ENCODE assay signal across 34 cellular contexts in the genomic region with DNA sequence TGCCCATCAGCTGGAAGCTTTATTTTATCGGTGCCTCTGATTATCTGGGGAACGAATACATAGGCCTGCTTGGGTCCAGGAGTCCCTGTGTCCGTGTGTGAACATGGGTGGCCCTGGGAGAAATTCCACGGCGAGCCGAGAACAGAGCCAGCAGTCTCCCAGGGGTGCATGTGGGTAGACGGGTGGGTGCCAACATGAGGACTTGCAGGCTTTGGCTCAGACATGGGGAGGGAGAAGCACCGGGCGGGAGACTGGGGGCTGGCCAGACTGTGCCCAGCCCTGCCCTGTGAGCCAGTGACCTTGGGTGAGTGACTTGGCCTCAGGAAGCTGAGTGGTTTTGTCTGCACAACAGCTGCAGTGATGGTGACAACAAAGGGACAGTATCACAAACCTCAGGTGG. TPM values are rescaled to one million over a fixed set of nuclear protein-coding genes. Genes with fewer than 3 reads are reported as not detected.
"Had no signal": no experiment of that assay in that cellular context is flagged by ENCODE, and none has a peak within 500 bp of the region (broad histone marks: within the 10 kb centered on the region; RNA-seq: fewer than 3 reads in every experiment).

No MANE protein-coding gene starts in this region.

- H3K4me3 ChIP-seq: adrenal gland, body of pancreas, breast epithelium had no signal

- H3K9me3 ChIP-seq: adrenal gland, body of pancreas, breast epithelium had no signal

- FAIRE-seq: astrocyte, TTC549 had no signal

- DNase-seq: activated B cell treated with CpG ODN at 0.5 μM for 24 hours; activated CD4-positive, alpha-beta memory T cell treated with anti-CD3 and anti-CD28 coated beads for 36 hours; activated CD4-positive, alpha-beta T cell treated with anti-CD3 and anti-CD28 coated beads for 4 hours; activated CD4-positive, alpha-beta T cell treated with anti-CD3 and anti-CD28 coated beads, Interleukin-2, amount 10 ng/mL, durations not matched to agents 24 days and 14 days; activated CD4-positive, alpha-beta T cell treated with anti-CD3 and anti-CD28 coated beads, Interleukin-2, amount 50 U/mL, for 1 hour; activated CD4-positive, alpha-beta T cell treated with anti-CD3 and anti-CD28 coated beads, Interleukin-2, amount 50 U/mL, for 4 hours; activated CD4-positive, CD25-positive, alpha-beta regulatory T cell treated with anti-CD3 and anti-CD28 coated beads, Interleukin-2, amount 50 U/mL, for 72 hours; activated CD8-positive, alpha-beta memory T cell treated with anti-CD3 and anti-CD28 coated beads, Interleukin-2, amount 50 U/mL, for 4 hours; activated CD8-positive, alpha-beta T cell treated with anti-CD3 and anti-CD28 coated beads for 36 hours; activated gamma-delta T cell treated with Interleukin-2 at 50 U/mL for 16 hours; activated naive CD4-positive, alpha-beta T cell; activated naive CD4-positive, alpha-beta T cell treated with anti-CD3 and anti-CD28 coated beads for 36 hours; activated naive CD4-positive, alpha-beta T cell treated with anti-CD3 and anti-CD28 coated beads, Interleukin-2, amount 50 U/mL, for 16 hours; activated naive CD8-positive, alpha-beta T cell treated with anti-CD3 and anti-CD28 coated beads for 36 hours; activated T-cell treated with anti-CD3 and anti-CD28 coated beads for 4 hours; activated T-cell treated with anti-CD3 and anti-CD28 coated beads, Interleukin-2, amount 50 U/mL, for 1 hour; activated T-cell treated with anti-CD3 and anti-CD28 coated beads, Interleukin-2, amount 50 U/mL, for 4 hours; activated T-cell treated with anti-CD3 and anti-CD28 coated beads, Interleukin-2, amount 50 U/mL, for 72 hours; adrenal gland; amniotic stem cell; aorta; body of pancreas; brain microvascular endothelial cell; central memory CD4-positive, alpha-beta T cell; T-helper 1 cell; T-helper 2 cell; T-helper 9 cell had no signal

- H3K36me3 ChIP-seq: adrenal gland, brain microvascular endothelial cell, breast epithelium had no signal

- H3K27me3 ChIP-seq: body of pancreas, brain microvascular endothelial cell had no signal

- H3K4me1 ChIP-seq: adrenal gland, body of pancreas, breast epithelium had no signal

- ATAC-seq: activated CD8-positive, alpha-beta T cell treated with anti-CD3 and anti-CD28 coated beads for 36 hours; activated naive CD4-positive, alpha-beta T cell treated with anti-CD3 and anti-CD28 coated beads, Interleukin-2, amount 50 U/mL, for 72 hours; activated T-cell treated with anti-CD3 and anti-CD28 coated beads, Interleukin-2, amount 50 U/mL, for 4 hours; activated T-cell treated with anti-CD3 and anti-CD28 coated beads, Interleukin-2, amount 50 U/mL, for 72 hours; activated T-helper 17 cell treated with anti-CD3 and anti-CD28 coated beads, Interleukin-2, amount 50 U/mL, for 72 hours; body of pancreas had no signal

- H3K27ac ChIP-seq: adrenal gland, body of pancreas, brain microvascular endothelial cell, breast epithelium, VCaP had no signal

RNA-seq across cellular contexts. Expression of a gene that starts 44.2 kb away (rescaled TPM):
- total RNA-seq: activated B cell treated with CpG ODN at 0.5 μM for 24 hours; activated CD4-positive, alpha-beta memory T cell treated with anti-CD3 and anti-CD28 coated beads for 36 hours; activated CD4-positive, alpha-beta T cell treated with anti-CD3 and anti-CD28 coated beads, Interleukin-2, amount 10 ng/mL, durations not matched to agents 24 days and 14 days; activated CD8-positive, alpha-beta T cell treated with anti-CD3 and anti-CD28 coated beads for 36 hours; activated naive CD4-positive, alpha-beta T cell treated with anti-CD3 and anti-CD28 coated beads for 36 hours; activated naive CD4-positive, alpha-beta T cell treated with anti-CD3 and anti-CD28 coated beads, Interleukin-2, amount 50 U/mL, for 72 hours; activated naive CD8-positive, alpha-beta T cell treated with anti-CD3 and anti-CD28 coated beads for 36 hours; activated T-cell treated with anti-CD3 and anti-CD28 coated beads, Interleukin-2, amount 50 U/mL, for 4 hours; activated T-cell treated with anti-CD3 and anti-CD28 coated beads, Interleukin-2, amount 50 U/mL, for 72 hours; activated T-helper 1 cell treated with anti-CD3 and anti-CD28 coated beads, Interleukin-12 subunit alpha, Interleukin-12 subunit beta, Interleukin-2, Interleukin-4 antibody, amounts not matched to agents 30 ng/mL and 10 ng/mL and 1 ng/mL, durations not matched to agents 14 hours and 24 hours and 36 hours; activated T-helper 17 cell treated with anti-CD3 and anti-CD28 coated beads, Interleukin-2, amount 50 U/mL, for 72 hours; body of pancreas; breast epithelium had no signal
- polyA plus RNA-seq: adrenal gland, aorta had no signal
